Comparison of ENCODE assay signal across 12 cellular contexts in the genomic region with DNA sequence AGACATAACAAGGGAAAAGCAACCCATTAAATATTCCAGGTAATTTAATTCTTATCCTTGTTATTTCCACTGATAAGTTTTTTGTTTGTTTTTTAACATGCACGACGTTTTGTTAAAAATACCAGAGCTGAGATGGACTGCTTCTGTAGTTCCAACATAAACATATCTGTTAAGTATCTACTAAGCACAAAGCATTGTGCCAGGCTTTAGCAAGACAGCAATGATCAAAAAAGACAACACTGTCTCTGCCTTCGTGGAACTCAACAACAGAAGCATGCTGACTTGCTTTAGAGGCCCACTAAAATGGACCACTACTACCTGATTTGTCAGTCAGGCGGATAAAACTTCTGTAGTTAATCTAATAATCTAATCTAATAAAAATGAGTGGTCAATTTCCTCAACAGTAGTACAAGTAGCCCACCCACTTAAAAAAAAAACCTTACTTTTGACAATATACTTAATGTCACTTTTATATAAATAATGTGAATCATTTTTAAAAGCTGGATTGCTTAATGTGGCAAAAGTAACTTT. TPM values are rescaled to one million over a fixed set of nuclear protein-coding genes. Genes with fewer than 3 reads are reported as not detected.
DNase-seq lines count a peak whose midpoint lies in the region; ATAC-seq, FAIRE-seq and TF ChIP-seq lines count a peak whose summit lies in the region.
"Had no signal": no experiment of that assay in that cellular context is flagged by ENCODE, and none has a peak within 500 bp of the region (broad histone marks: within the 10 kb centered on the region; RNA-seq: fewer than 3 reads in every experiment).

No MANE protein-coding gene starts in this region.

- peak overlapping the region; percentile 98 for H3K4me2 ChIP-seq in BLaER1
- H3K4me2 ChIP-seq in IMR-90 (ENCODE audit: low read depth, low read length): peak overlapping the region; percentile 76

- no peak for ATAC-seq in IMR-90 (ENCODE audit: low read depth)
- no peak for ATAC-seq in naive thymus-derived CD8-positive, alpha-beta T cell
- ATAC-seq in HG03354 (IDR thresholded peaks at IDR 0.05; ENCODE audit: poor library complexity, severe bottlenecking, unreplicated experiment): no peak
- ATAC-seq: esophagus mucosa had no signal

- H3K27me3 ChIP-seq in BLaER1: no peaks in the 10 kb centered on the region
- no peaks in the 10 kb centered on the region for H3K27me3 ChIP-seq in IMR-90 (ENCODE audit: control insufficient read depth, insufficient read depth, low read length)
- H3K27me3 ChIP-seq in bronchial epithelial cell (ENCODE audit: control insufficient read depth, insufficient read depth, low read length): no peaks in the 10 kb centered on the region
- H3K27me3 ChIP-seq in HAP-1 (ENCODE audit: low read depth): no peaks in the 10 kb centered on the region
- H3K27me3 ChIP-seq in right atrium auricular region: no peaks in the 10 kb centered on the region

- no TSS peak for BruUV-seq in IMR-90 (replicated peaks; lab: Mats Ljungman, UMichigan)

- no peak for TF ChIP-seq POLR2A in IMR-90 (IDR thresholded peaks at IDR 0.05; ENCODE audit: low read depth, low read length)

- FAIRE-seq in bronchial epithelial cell (lab: Jason Lieb, UNC): no peak

- no peak overlapping the region for H2AK9ac ChIP-seq in IMR-90 (replicated peaks; ENCODE audit: low read depth, low read length, poor library complexity)

- H4K5ac ChIP-seq in IMR-90 (ENCODE audit: low read depth, low read length): no peak overlapping the region

- H2AK5ac ChIP-seq in IMR-90 (ENCODE audit: low read depth, low read length): no peak overlapping the region

- no peak overlapping the region for H2BK5ac ChIP-seq in IMR-90 (ENCODE audit: low read depth, low read length, poor library complexity, severe bottlenecking)

- POLR2A ChIA-PET in IMR-90 (lab: Charles Lee; ENCODE audit: unreplicated experiment): no interaction called here
- POLR2A ChIA-PET in naive thymus-derived CD8-positive, alpha-beta T cell (lab: Charles Lee): interaction anchor here (1.3 kb wide), 1 partner anchor 24 kb away, joined by 3 read pairs; no protein-coding TSS in a partner anchor

- no peak overlapping the region for H3K4ac ChIP-seq in IMR-90 (ENCODE audit: low read depth, low read length)

- dilution Hi-C loops in IMR-90 (cut with HindIII; ENCODE audit: low sequenced_read_pairs, unreplicated experiment): no loop called here

- no peak overlapping the region for H3K14ac ChIP-seq in IMR-90 (replicated peaks; ENCODE audit: low read depth, low read length)

- H2BK20ac ChIP-seq in IMR-90 (ENCODE audit: low read depth, low read length): no peak overlapping the region

- H3K4me3 ChIP-seq in BLaER1 (no peak overlapping the region), IMR-90 (ENCODE audit: insufficient read depth, low read depth, low read length) (peak overlapping the region; percentile 12; the same call in 1 of the 2 replicates), bronchial epithelial cell (ENCODE audit: low read depth, low read length) (peak overlapping the region; percentile 96), HAP-1 (no peak overlapping the region), right atrium auricular region (no peak overlapping the region)

- H4K20me1 ChIP-seq in BLaER1: peaks cover 78% of the 10 kb centered on the region
- H4K20me1 ChIP-seq in IMR-90 (ENCODE audit: insufficient read depth, low read length): peaks cover 78% of the 10 kb centered on the region

- no peak overlapping the region for H3K27ac ChIP-seq in BLaER1
- no peak overlapping the region for H3K27ac ChIP-seq in IMR-90 (ENCODE audit: insufficient read depth, low read length)
- no peak overlapping the region for H3K27ac ChIP-seq in right atrium auricular region

- TF ChIP-seq RAD21 in IMR-90 (IDR thresholded peaks at IDR 0.05; ENCODE audit: low read length): no peak

- intact Hi-C loops in IMR-90 (cut with micrococcal nuclease): loop anchor here (2.0 to 5.0 kb wide), 3 partner anchors 16 to 441 kb away; no protein-coding TSS in a partner anchor

- H4K8ac ChIP-seq in IMR-90 (ENCODE audit: low read depth in 2 of 2, low read length in 2 of 2): no peak overlapping the region

- peaks cover 13% of the 10 kb centered on the region for H3K9me1 ChIP-seq in IMR-90 (ENCODE audit: insufficient read depth, low read length)

- no peak for DNase-seq in IMR-90
- DNase-seq in bronchial epithelial cell (ENCODE audit: low read depth): no peak
- no peak for DNase-seq in naive thymus-derived CD8-positive, alpha-beta T cell
- no peak for DNase-seq in HAP-1 (ENCODE audit: low spot score in 2 of 2)
- DNase-seq in NCI-H510A treated with DMSO at 0.1 percent for 48 hours (lab: John Stamatoyannopoulos, UW): no peak
- DNase-seq in right atrium auricular region (ENCODE audit: low spot score): no peak
- DNase-seq: GOT3, MV-4-11, retina had no signal

- H3K36me3 ChIP-seq in BLaER1 (no peaks in the 10 kb centered on the region), IMR-90 (ENCODE audit: control insufficient read depth, insufficient read depth, low read length) (no peaks in the 10 kb centered on the region; the same call in 1 of the 2 replicates), bronchial epithelial cell (ENCODE audit: control insufficient read depth, insufficient read depth, low read length) (no peaks in the 10 kb centered on the region), HAP-1 (replicated peaks) (no peaks in the 10 kb centered on the region), right atrium auricular region (no peaks in the 10 kb centered on the region)

- peaks cover 0 to 4% (median 0%) of the 10 kb centered on the region in 3 donors for H3K36me3 Mint-ChIP-seq in naive thymus-derived CD8-positive, alpha-beta T cell

- no peaks in the 10 kb centered on the region for H3K9me3 ChIP-seq in BLaER1
- no peaks in the 10 kb centered on the region for H3K9me3 ChIP-seq in IMR-90 (ENCODE audit: control insufficient read depth, insufficient read depth, low read length)
- H3K9me3 ChIP-seq in HAP-1: no peaks in the 10 kb centered on the region
- H3K9me3 ChIP-seq in right atrium auricular region: no peaks in the 10 kb centered on the region

- H3K9me3 Mint-ChIP-seq in naive thymus-derived CD8-positive, alpha-beta T cell: peaks cover 0 to 2% (median 0%) of the 10 kb centered on the region in 9 donors

- H2BK15ac ChIP-seq in IMR-90 (ENCODE audit: low read depth, low read length): no peak overlapping the region

- H3K9ac ChIP-seq in BLaER1 (no peak overlapping the region), IMR-90 (ENCODE audit: low read depth, low read length) (0 out of 2 replicates have a peak overlapping the region, but pooled peaks have one; percentile 43)

- TF ChIP-seq CTCF in IMR-90 (conservative IDR thresholded peaks at IDR 0.05; ENCODE audit: low read depth, low read length): no peak
- TF ChIP-seq CTCF in bronchial epithelial cell (IDR thresholded peaks at IDR 0.05; ENCODE audit: insufficient read depth, low read length, severe bottlenecking): no peak
- TF ChIP-seq CTCF in right atrium auricular region (IDR thresholded peaks at IDR 0.05): no peak

- peaks cover 70% of the 10 kb centered on the region for H3K4me1 ChIP-seq in BLaER1
- H3K4me1 ChIP-seq in IMR-90 (ENCODE audit: control insufficient read depth, insufficient read depth, low read length): peaks cover 11% of the 10 kb centered on the region
- H3K4me1 ChIP-seq in HAP-1: peaks cover 30% of the 10 kb centered on the region
- peaks cover 0 to 77% of the 10 kb centered on the region in 2 donors for H3K4me1 ChIP-seq in right atrium auricular region

- H3K27me3 Mint-ChIP-seq in naive thymus-derived CD8-positive, alpha-beta T cell: no peaks in the 10 kb centered on the region

- peaks cover 4 to 28% of the 10 kb centered on the region in 2 experiments; a peak in 3 of 4 replicates for H3K79me1 ChIP-seq in IMR-90 (ENCODE audit: low read depth in 1 of 2, low read length in 2 of 2)

- H2AFZ ChIP-seq in IMR-90 (replicated peaks; ENCODE audit: low read length, poor library complexity): no peak overlapping the region

- H3K4me3 Mint-ChIP-seq in naive thymus-derived CD8-positive, alpha-beta T cell: peak overlapping the region; percentile 78 to 98 (median 94)

- no peak overlapping the region for H2BK120ac ChIP-seq in IMR-90 (ENCODE audit: low read depth, low read length)

- WGBS in IMR-90 (ENCODE audit: extremely low coverage in 2 of 2, insufficient read length in 1 of 2), 2 experiments: no CpG with 5 or more reads among the region's 4 CpGs

- in situ Hi-C loops in IMR-90 (cut with MboI; ENCODE audit: low sequenced_read_pairs): no loop called here
- in situ Hi-C loops in HAP-1 (cut with MboI; ENCODE audit: low sequenced_read_pairs): no loop called here

- CTCF ChIA-PET in IMR-90 (lab: Yijun Ruan, JAX): no interaction called here

- H3K56ac ChIP-seq in IMR-90 (ENCODE audit: extremely low read depth, insufficient read depth, low read length): no peak overlapping the region

- peaks cover 33 to 80% (median 67%) of the 10 kb centered on the region in 4 donors for H3K4me1 Mint-ChIP-seq in naive thymus-derived CD8-positive, alpha-beta T cell

- no peak overlapping the region for H3K23ac ChIP-seq in IMR-90 (ENCODE audit: low read depth, low read length)

- no peak overlapping the region for H4K91ac ChIP-seq in IMR-90 (ENCODE audit: insufficient read depth, low read depth, low read length)

- H3K27ac Mint-ChIP-seq in naive thymus-derived CD8-positive, alpha-beta T cell: peak overlapping the region in 7 of 10 donors; percentile 20 to 94 (median 73)

- H3K18ac ChIP-seq in IMR-90 (ENCODE audit: low read depth, low read length): no peak overlapping the region

TF ChIP-seq in IMR-90, 13 proteins besides CTCF, POLR2A, EP300 and RAD21 (continues in another document):
- TF ChIP-seq RFX5 (IDR thresholded peaks at IDR 0.05; ENCODE audit: low read depth, low read length) (no peak), CEBPB (IDR thresholded peaks at IDR 0.05; ENCODE audit: low read depth, low read length) (no peak), MAFK (IDR thresholded peaks at IDR 0.05; ENCODE audit: low read depth, low read length) (no peak), RCOR1 (IDR thresholded peaks at IDR 0.05; ENCODE audit: insufficient replicate concordance, low read length) (no peak)
- TF ChIP-seq, protein P1, sequence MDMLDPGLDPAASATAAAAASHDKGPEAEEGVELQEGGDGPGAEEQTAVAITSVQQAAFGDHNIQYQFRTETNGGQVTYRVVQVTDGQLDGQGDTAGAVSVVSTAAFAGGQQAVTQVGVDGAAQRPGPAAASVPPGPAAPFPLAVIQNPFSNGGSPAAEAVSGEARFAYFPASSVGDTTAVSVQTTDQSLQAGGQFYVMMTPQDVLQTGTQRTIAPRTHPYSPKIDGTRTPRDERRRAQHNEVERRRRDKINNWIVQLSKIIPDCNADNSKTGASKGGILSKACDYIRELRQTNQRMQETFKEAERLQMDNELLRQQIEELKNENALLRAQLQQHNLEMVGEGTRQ (IDR thresholded peaks at IDR 0.05; ENCODE audit: low read depth, low read length): no peak

RNA-seq across cellular contexts. Expression of gene RAB14, which starts 3.1 kb away (rescaled TPM):
- total RNA-seq in IMR-90 (2012; rRNA removed) (20.1 and 36.1 TPM in 2 replicates), bronchial epithelial cell (28.4 and 41.1 TPM in 2 replicates), right atrium auricular region (10 to 100 TPM; 26.8 to 27.8 TPM)
- 22.8 and 29.3 TPM in 2 replicates for polyA plus RNA-seq in IMR-90 (2012; rRNA removed)
- polyA plus RNA-seq in IMR-90 (2012; cell fraction: cytosol; rRNA removed): 4.7 and 8.9 TPM in 2 replicates
- polyA plus RNA-seq in IMR-90 (2012; cell fraction: nucleus; rRNA removed; ENCODE audit: low replicate concordance): 2.7 and 18.8 TPM in 2 replicates
- 10 to 100 TPM; 49.6 to 62.3 TPM for total RNA-seq in naive thymus-derived CD8-positive, alpha-beta T cell
- 10 to 100 TPM; 34.6 to 37.2 (median 36.8) TPM for polyA plus RNA-seq in naive thymus-derived CD8-positive, alpha-beta T cell

Comparison
In these comparisons a context has a peak if more than half of its experiments do, and no peak if none do; other contexts are left out.
1. H3K4me3 ChIP-seq: peak in IMR-90 (single experiment) and bronchial epithelial cell (single experiment); none in BLaER1 (single experiment), HAP-1 (single experiment) and right atrium auricular region (0 of 2).